ENCODE assay signal across 15 cellular contexts in genomic region chr10:86518781-86519180, GRCh38. TPM values are rescaled to one million over a fixed set of nuclear protein-coding genes. Genes with fewer than 3 reads are reported as not detected.
DNase-seq lines count a peak whose midpoint lies in the region; ATAC-seq, FAIRE-seq and TF ChIP-seq lines count a peak whose summit lies in the region.
"Had no signal": no experiment of that assay in that cellular context is flagged by ENCODE, and none has a peak within 500 bp of the region (broad histone marks: within the 10 kb centered on the region; RNA-seq: fewer than 3 reads in every experiment).

No MANE protein-coding gene starts in this region.

- H3K4me3 ChIP-seq in BE2C (ENCODE audit: low read depth, low read length): no peak overlapping the region

- no peak for TF ChIP-seq CTCF in CD4-positive, alpha-beta T cell (IDR thresholded peaks at IDR 0.05)
- TF ChIP-seq CTCF in natural killer cell (IDR thresholded peaks at IDR 0.05): no peak
- TF ChIP-seq CTCF in BE2C (IDR thresholded peaks at IDR 0.05; ENCODE audit: low read depth, low read length): no peak

- H3K27me3 Mint-ChIP-seq in CD4-positive, alpha-beta T cell: no peaks in the 10 kb centered on the region
- no peaks in the 10 kb centered on the region for H3K27me3 Mint-ChIP-seq in activated T-helper 17 cell treated with anti-CD3 and anti-CD28 coated beads, Interleukin-2, amount 50 U/mL, for 72 hours
- H3K27me3 Mint-ChIP-seq in natural killer cell (ENCODE audit: low read depth in 2 of 2): no peaks in the 10 kb centered on the region
- H3K27me3 Mint-ChIP-seq: naive B cell had no signal

- no peaks in the 10 kb centered on the region for H3K9me3 ChIP-seq in CD4-positive, alpha-beta T cell (ENCODE audit: control insufficient read depth, low read length)
- H3K9me3 ChIP-seq in BE2C: no peaks in the 10 kb centered on the region
- H3K9me3 ChIP-seq: esophagus muscularis mucosa, left lung had no signal

- no peaks in the 10 kb centered on the region for H3K9me3 Mint-ChIP-seq in CD4-positive, alpha-beta T cell
- H3K9me3 Mint-ChIP-seq in activated T-helper 17 cell treated with anti-CD3 and anti-CD28 coated beads, Interleukin-2, amount 50 U/mL, for 72 hours: no peaks in the 10 kb centered on the region
- no peaks in the 10 kb centered on the region for H3K9me3 Mint-ChIP-seq in natural killer cell
- H3K9me3 Mint-ChIP-seq: naive B cell had no signal

- ATAC-seq in CD4-positive, alpha-beta T cell (ENCODE audit: poor library complexity): no peak
- ATAC-seq in activated T-helper 17 cell treated with anti-CD3 and anti-CD28 coated beads, Interleukin-2, amount 50 U/mL, for 72 hours (replicated peaks): no peak
- ATAC-seq in natural killer cell: no peak
- ATAC-seq: left lung had no signal

- H3K36me3 Mint-ChIP-seq in CD4-positive, alpha-beta T cell (ENCODE audit: low read depth): peaks cover 74% of the 10 kb centered on the region
- peaks cover 77% of the 10 kb centered on the region for H3K36me3 Mint-ChIP-seq in activated T-helper 17 cell treated with anti-CD3 and anti-CD28 coated beads, Interleukin-2, amount 50 U/mL, for 72 hours (ENCODE audit: low read depth)
- H3K36me3 Mint-ChIP-seq in natural killer cell: no peaks in the 10 kb centered on the region

- H3K4me1 ChIP-seq in BE2C: no peaks in the 10 kb centered on the region

- H3K27ac Mint-ChIP-seq in CD4-positive, alpha-beta T cell: peak overlapping the region; percentile 76
- peak overlapping the region; percentile 81 for H3K27ac Mint-ChIP-seq in activated T-helper 17 cell treated with anti-CD3 and anti-CD28 coated beads, Interleukin-2, amount 50 U/mL, for 72 hours
- peak overlapping the region; percentile 76 to 80 for H3K27ac Mint-ChIP-seq in natural killer cell
- H3K27ac Mint-ChIP-seq: naive B cell had no signal

- intact Hi-C loops in CD4-positive, alpha-beta T cell (cut with DNase I, micrococcal nuclease): loop anchor here in 1 of 2 experiments (5.0 to 10.0 kb wide), 2 partner anchors 64 to 194 kb away; no protein-coding TSS in a partner anchor
- intact Hi-C loops in natural killer cell (cut with micrococcal nuclease): no loop called here

- H3K4me1 Mint-ChIP-seq in CD4-positive, alpha-beta T cell (ENCODE audit: low read depth): peaks cover 85% of the 10 kb centered on the region
- peaks cover 41% of the 10 kb centered on the region for H3K4me1 Mint-ChIP-seq in activated T-helper 17 cell treated with anti-CD3 and anti-CD28 coated beads, Interleukin-2, amount 50 U/mL, for 72 hours
- peaks cover 61 to 84% of the 10 kb centered on the region in 2 donors for H3K4me1 Mint-ChIP-seq in natural killer cell

- CTCF ChIA-PET in CD4-positive, alpha-beta T cell (lab: Charles Lee): interaction anchor here (1.0 to 1.4 kb wide), 2 partner anchors 10 to 23 kb away, joined by 4 to 5 read pairs; no protein-coding TSS in a partner anchor

- POLR2A ChIA-PET in CD4-positive, alpha-beta T cell (lab: Charles Lee): interaction anchor here (1.2 to 1.4 kb wide), 2 partner anchors 10 to 118 kb away, joined by 3 to 5 read pairs; no protein-coding TSS in a partner anchor

- FAIRE-seq in H54 (lab: Jason Lieb, UNC): peak; percentile 38

- peak overlapping the region; percentile 73 for H3K4me3 Mint-ChIP-seq in CD4-positive, alpha-beta T cell
- H3K4me3 Mint-ChIP-seq in activated T-helper 17 cell treated with anti-CD3 and anti-CD28 coated beads, Interleukin-2, amount 50 U/mL, for 72 hours: peak overlapping the region; percentile 91
- peak overlapping the region; percentile 4 for H3K4me3 Mint-ChIP-seq in natural killer cell

- TF ChIP-seq POLR2A in H54 (IDR thresholded peaks at IDR 0.05; ENCODE audit: low read depth, low read length): no peak

- H3K27ac ChIP-seq in CD4-positive, alpha-beta T cell (ENCODE audit: low read depth, low read length): no peak overlapping the region
- H3K27ac ChIP-seq: esophagus muscularis mucosa, left lung, skin epidermis had no signal

- H3K36me3 ChIP-seq in BE2C: peaks cover 36% of the 10 kb centered on the region

- no peak for DNase-seq in CD4-positive, alpha-beta T cell
- DNase-seq in H54 (ENCODE audit: insufficient read length, low spot score) (no peak), natural killer cell (no peak), BE2C (no peak), hypothalamus (lab: John Stamatoyannopoulos, UW) (no peak), occipital lobe (lab: John Stamatoyannopoulos, UW) (no peak)
- DNase-seq in stimulated activated naive CD4-positive, alpha-beta T cell treated with Interleukin-2 at 50 U/mL for 16 hours (lab: John Stamatoyannopoulos, UW): no peak
- DNase-seq: activated CD4-positive, alpha-beta T cell treated with anti-CD3 and anti-CD28 coated beads, Interleukin-2, amount 50 U/mL, for 48 hours; left lung; naive B cell; NCI-H1417; NCI-H446 had no signal

- H3K27me3 ChIP-seq in CD4-positive, alpha-beta T cell (ENCODE audit: control insufficient read depth, insufficient read depth, low read length): no peaks in the 10 kb centered on the region
- no peaks in the 10 kb centered on the region for H3K27me3 ChIP-seq in BE2C
- H3K27me3 ChIP-seq: esophagus muscularis mucosa, left lung had no signal

RNA-seq across cellular contexts. Expression of gene WAPL, which starts 2.8 kb away (rescaled TPM):
- 10 to 100 TPM; 34.3 TPM for total RNA-seq in CD4-positive, alpha-beta T cell
- total RNA-seq in activated T-helper 17 cell treated with anti-CD3 and anti-CD28 coated beads, Interleukin-2, amount 50 U/mL, for 72 hours: 10 to 100 TPM; 39.2 to 51.5 TPM
- total RNA-seq in natural killer cell (10 to 100 TPM; 41.1 to 51.4 (median 51.1) TPM), occipital lobe (80.3 TPM)
- polyA plus RNA-seq in BE2C (2012; ENCODE audit: insufficient read depth, insufficient read length, low read depth): 36.4 TPM

Comparison
In these comparisons a context has a peak if more than half of its experiments do, and no peak if none do; other contexts are left out.
1. H3K4me3 Mint-ChIP-seq: peak in every context shown above with its lines; median percentile 91 in activated T-helper 17 cell treated with anti-CD3 and anti-CD28 coated beads, Interleukin-2, amount 50 U/mL, for 72 hours; 73 in CD4-positive, alpha-beta T cell; 4 in natural killer cell.